Comparison of ENCODE assay signal across 25 cellular contexts in the genomic region with DNA sequence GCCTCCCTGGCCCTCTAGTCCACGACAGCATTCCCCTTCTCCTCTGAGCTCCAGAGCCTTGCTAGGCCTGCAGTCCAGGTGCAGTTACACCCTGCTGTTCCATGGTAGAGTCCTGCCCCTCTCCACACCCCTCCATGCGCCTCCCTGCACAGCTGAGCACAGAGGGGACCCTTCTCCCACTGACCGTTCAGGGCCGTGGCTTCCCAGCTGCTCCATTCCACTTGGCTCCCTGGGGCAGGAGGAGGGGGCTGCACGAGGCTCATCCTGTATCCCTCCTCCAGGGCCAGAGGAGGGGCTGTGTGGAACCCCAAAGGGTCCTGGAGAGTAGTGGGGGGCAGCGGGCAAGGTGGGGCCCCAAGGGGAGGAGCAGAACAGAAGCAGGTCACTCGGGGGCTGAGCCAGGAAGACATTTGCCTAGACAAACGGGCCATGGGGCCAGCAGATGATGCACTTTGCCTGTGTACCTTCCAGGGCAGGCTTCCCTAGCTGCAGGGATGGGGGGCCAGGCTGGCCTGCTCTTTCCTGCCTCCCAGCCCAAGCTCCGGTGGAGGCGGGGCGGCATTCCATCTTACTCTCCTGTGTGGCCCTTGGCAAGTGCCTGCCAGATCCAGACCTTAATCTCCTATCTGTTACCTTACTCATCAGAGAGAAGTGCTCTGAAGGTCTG. TPM values are rescaled to one million over a fixed set of nuclear protein-coding genes. Genes with fewer than 3 reads are reported as not detected.
A peak's percentile ranks its signal among the peaks of the same experiment; 100 is the strongest.
DNase-seq lines count a peak whose midpoint lies in the region; ATAC-seq and TF ChIP-seq lines count a peak whose summit lies in the region.
"Had no signal": no experiment of that assay in that cellular context is flagged by ENCODE, and none has a peak within 500 bp of the region (broad histone marks: within the 10 kb centered on the region; RNA-seq: fewer than 3 reads in every experiment).

No MANE protein-coding gene starts in this region.

- CTCF ChIA-PET in WTC11 (lab: Charles Lee) = interaction anchor here (0.6 to 1.0 kb wide), 2 partner anchors 9 to 204 kb away, joined by 3 read pairs; no protein-coding TSS in a partner anchor

- ATAC-seq in WTC11 = peak; percentile 36
- no peak for ATAC-seq in sciatic nerve
- ATAC-seq: right lobe of liver, T-cell had no signal

- H3K36me3 Mint-ChIP-seq in WTC11 = no peaks in the 10 kb centered on the region
- H3K36me3 Mint-ChIP-seq: brain; CD4-positive, alpha-beta memory T cell; naive B cell; T-cell had no signal

- no peak overlapping the region for H3K27ac Mint-ChIP-seq in WTC11
- H3K27ac Mint-ChIP-seq: brain; CD4-positive, alpha-beta memory T cell; T-cell had no signal

- no peak overlapping the region for H3K4me3 Mint-ChIP-seq in WTC11
- H3K4me3 Mint-ChIP-seq: brain; CD4-positive, alpha-beta memory T cell; naive B cell; T-cell had no signal

- intact Hi-C loops in sciatic nerve (cut with DNase I) = no loop called here

- DNase-seq in AG08396 (ENCODE audit: low spot score) = peak; percentile 5
- DNase-seq in GM03348 (ENCODE audit: low spot score) = peak; percentile 3
- peak; percentile 13 for DNase-seq in WTC11 (ENCODE audit: low spot score)
- peak; percentile 38 for DNase-seq in sciatic nerve (ENCODE audit: low spot score)
- DNase-seq in KG1 (lab: John Stamatoyannopoulos, UW) = no peak
- no peak for DNase-seq in retina
- no peak for DNase-seq in DMS114 treated with DMSO at 0.1 percent for 48 hours (lab: John Stamatoyannopoulos, UW; ENCODE audit: unreplicated experiment)
- DNase-seq: CD4-positive, alpha-beta memory T cell; DMS 273 treated with DMSO at 0.1 percent for 48 hours; effector CD8-positive, alpha-beta T cell; foreskin melanocyte; GDM1; mesenchymal stem cell; naive B cell; NCI-H1092; NCI-H2081 treated with DMSO at 0.1 percent for 48 hours; SHP77 treated with DMSO at 0.1 percent for 48 hours; substantia nigra had no signal

- no peaks in the 10 kb centered on the region for H3K9me3 Mint-ChIP-seq in WTC11
- H3K9me3 Mint-ChIP-seq: CD4-positive, alpha-beta memory T cell; naive B cell; T-cell had no signal

- H3K4me1 Mint-ChIP-seq in WTC11 = peaks cover 10% of the 10 kb centered on the region; the same call in 1 of the 2 replicates
- H3K4me1 Mint-ChIP-seq: brain; CD4-positive, alpha-beta memory T cell; naive B cell; T-cell had no signal

- H3K27me3 Mint-ChIP-seq in WTC11 (ENCODE audit: low read depth) = peaks cover 20% of the 10 kb centered on the region

- POLR2A ChIA-PET in WTC11 (lab: Charles Lee) = no interaction called here

- TF ChIP-seq CTCF in WTC11 (IDR thresholded peaks at IDR 0.05) = no peak

TF ChIP-seq in WTC11, 78 proteins besides CTCF, POLR2A, EP300 and RAD21 (continues in another document):
- TF ChIP-seq NR1H2 (CRISPR knock-in tag; IDR thresholded peaks at IDR 0.05) (no peak), NFE2L1 (CRISPR knock-in tag; IDR thresholded peaks at IDR 0.05) (no peak), TCF7 (CRISPR knock-in tag; IDR thresholded peaks at IDR 0.05; ENCODE audit: low read depth) (no peak), TEAD4 (CRISPR knock-in tag; IDR thresholded peaks at IDR 0.05) (no peak), E2F4 (CRISPR knock-in tag; IDR thresholded peaks at IDR 0.05; ENCODE audit: borderline replicate concordance, low read depth) (no peak), CBFB (CRISPR knock-in tag; IDR thresholded peaks at IDR 0.05; ENCODE audit: low read depth) (no peak), PREB (CRISPR knock-in tag; IDR thresholded peaks at IDR 0.05; ENCODE audit: borderline replicate concordance) (no peak), TEAD1 (CRISPR knock-in tag; IDR thresholded peaks at IDR 0.05) (no peak), ZBTB43 (CRISPR knock-in tag; IDR thresholded peaks at IDR 0.05) (no peak)
- TF ChIP-seq, protein P1, sequence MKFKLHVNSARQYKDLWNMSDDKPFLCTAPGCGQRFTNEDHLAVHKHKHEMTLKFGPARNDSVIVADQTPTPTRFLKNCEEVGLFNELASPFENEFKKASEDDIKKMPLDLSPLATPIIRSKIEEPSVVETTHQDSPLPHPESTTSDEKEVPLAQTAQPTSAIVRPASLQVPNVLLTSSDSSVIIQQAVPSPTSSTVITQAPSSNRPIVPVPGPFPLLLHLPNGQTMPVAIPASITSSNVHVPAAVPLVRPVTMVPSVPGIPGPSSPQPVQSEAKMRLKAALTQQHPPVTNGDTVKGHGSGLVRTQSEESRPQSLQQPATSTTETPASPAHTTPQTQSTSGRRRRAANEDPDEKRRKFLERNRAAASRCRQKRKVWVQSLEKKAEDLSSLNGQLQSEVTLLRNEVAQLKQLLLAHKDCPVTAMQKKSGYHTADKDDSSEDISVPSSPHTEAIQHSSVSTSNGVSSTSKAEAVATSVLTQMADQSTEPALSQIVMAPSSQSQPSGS (CRISPR knock-in tag; IDR thresholded peaks at IDR 0.05; ENCODE audit: borderline replicate concordance, low read depth) = no peak
- TF ChIP-seq, protein P2, sequence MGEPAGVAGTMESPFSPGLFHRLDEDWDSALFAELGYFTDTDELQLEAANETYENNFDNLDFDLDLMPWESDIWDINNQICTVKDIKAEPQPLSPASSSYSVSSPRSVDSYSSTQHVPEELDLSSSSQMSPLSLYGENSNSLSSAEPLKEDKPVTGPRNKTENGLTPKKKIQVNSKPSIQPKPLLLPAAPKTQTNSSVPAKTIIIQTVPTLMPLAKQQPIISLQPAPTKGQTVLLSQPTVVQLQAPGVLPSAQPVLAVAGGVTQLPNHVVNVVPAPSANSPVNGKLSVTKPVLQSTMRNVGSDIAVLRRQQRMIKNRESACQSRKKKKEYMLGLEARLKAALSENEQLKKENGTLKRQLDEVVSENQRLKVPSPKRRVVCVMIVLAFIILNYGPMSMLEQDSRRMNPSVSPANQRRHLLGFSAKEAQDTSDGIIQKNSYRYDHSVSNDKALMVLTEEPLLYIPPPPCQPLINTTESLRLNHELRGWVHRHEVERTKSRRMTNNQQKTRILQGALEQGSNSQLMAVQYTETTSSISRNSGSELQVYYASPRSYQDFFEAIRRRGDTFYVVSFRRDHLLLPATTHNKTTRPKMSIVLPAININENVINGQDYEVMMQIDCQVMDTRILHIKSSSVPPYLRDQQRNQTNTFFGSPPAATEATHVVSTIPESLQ (CRISPR knock-in tag; IDR thresholded peaks at IDR 0.05) = no peak
- TF ChIP-seq, protein P3, sequence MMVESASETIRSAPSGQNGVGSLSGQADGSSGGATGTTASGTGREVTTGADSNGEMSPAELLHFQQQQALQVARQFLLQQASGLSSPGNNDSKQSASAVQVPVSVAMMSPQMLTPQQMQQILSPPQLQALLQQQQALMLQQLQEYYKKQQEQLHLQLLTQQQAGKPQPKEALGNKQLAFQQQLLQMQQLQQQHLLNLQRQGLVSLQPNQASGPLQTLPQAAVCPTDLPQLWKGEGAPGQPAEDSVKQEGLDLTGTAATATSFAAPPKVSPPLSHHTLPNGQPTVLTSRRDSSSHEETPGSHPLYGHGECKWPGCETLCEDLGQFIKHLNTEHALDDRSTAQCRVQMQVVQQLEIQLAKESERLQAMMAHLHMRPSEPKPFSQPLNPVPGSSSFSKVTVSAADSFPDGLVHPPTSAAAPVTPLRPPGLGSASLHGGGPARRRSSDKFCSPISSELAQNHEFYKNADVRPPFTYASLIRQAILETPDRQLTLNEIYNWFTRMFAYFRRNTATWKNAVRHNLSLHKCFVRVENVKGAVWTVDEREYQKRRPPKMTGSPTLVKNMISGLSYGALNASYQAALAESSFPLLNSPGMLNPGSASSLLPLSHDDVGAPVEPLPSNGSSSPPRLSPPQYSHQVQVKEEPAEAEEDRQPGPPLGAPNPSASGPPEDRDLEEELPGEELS (CRISPR knock-in tag; IDR thresholded peaks at IDR 0.05) = no peak
- TF ChIP-seq, protein P4, sequence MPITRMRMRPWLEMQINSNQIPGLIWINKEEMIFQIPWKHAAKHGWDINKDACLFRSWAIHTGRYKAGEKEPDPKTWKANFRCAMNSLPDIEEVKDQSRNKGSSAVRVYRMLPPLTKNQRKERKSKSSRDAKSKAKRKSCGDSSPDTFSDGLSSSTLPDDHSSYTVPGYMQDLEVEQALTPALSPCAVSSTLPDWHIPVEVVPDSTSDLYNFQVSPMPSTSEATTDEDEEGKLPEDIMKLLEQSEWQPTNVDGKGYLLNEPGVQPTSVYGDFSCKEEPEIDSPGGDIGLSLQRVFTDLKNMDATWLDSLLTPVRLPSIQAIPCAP (CRISPR knock-in tag; IDR thresholded peaks at IDR 0.05) = no peak
- TF ChIP-seq, protein P5, sequence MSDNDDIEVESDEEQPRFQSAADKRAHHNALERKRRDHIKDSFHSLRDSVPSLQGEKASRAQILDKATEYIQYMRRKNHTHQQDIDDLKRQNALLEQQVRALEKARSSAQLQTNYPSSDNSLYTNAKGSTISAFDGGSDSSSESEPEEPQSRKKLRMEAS (CRISPR knock-in tag; IDR thresholded peaks at IDR 0.05) = no peak

RNA-seq across cellular contexts. Expression of gene GOLGA6C, which starts 20.7 kb away (rescaled TPM):
- 0.52 to 0.60 TPM (median 0.55 TPM) in 3 replicates for total RNA-seq in WTC11 (2021)
- not detected for total RNA-seq in sciatic nerve
- total RNA-seq: CD4-positive, alpha-beta memory T cell; kidney epithelial cell; LHCN-M2; osteocyte; T-cell; vagina had no signal

RNA-seq across cellular contexts. Expression of gene C15orf39, which starts 35.8 kb away (rescaled TPM):
- 39.9 to 52.8 TPM (median 41.6 TPM) in 3 replicates for total RNA-seq in WTC11 (2021)
- total RNA-seq in sciatic nerve = 25.5 TPM

RNA-seq across cellular contexts. Expression of gene GOLGA6D, which starts 45.2 kb away (rescaled TPM):
- total RNA-seq in WTC11 (2021) (2.1 to 2.6 TPM (median 2.6 TPM) in 3 replicates), sciatic nerve (0.18 TPM)
- total RNA-seq: CD4-positive, alpha-beta memory T cell; kidney epithelial cell; LHCN-M2; osteocyte; vagina had no signal

Comparison
In these comparisons a context has a peak if more than half of its experiments do, and no peak if none do; other contexts are left out.
1. DNase-seq: peak in AG08396 (single experiment), GM03348 (single experiment), WTC11 (single experiment) and sciatic nerve (single experiment); none in KG1 (single experiment), retina (single experiment) and DMS114 treated with DMSO at 0.1 percent for 48 hours (single experiment).